Comparison of ENCODE assay signal across 8 cellular contexts in genomic region chr5:53008751-53009150, GRCh38. TPM values are rescaled to one million over a fixed set of nuclear protein-coding genes. Genes with fewer than 3 reads are reported as not detected.
DNase-seq lines count a peak whose midpoint lies in the region; ATAC-seq and TF ChIP-seq lines count a peak whose summit lies in the region.

No MANE protein-coding gene starts in this region.

- no peaks in the 10 kb centered on the region for H3K9me3 Mint-ChIP-seq in activated naive CD8-positive, alpha-beta T cell treated with anti-CD3 and anti-CD28 coated beads, Interleukin-2, amount 50 U/mL, for 24 hours
- H3K9me3 Mint-ChIP-seq in type B pancreatic cell = peaks cover 6% of the 10 kb centered on the region

- no peaks in the 10 kb centered on the region for H3K79me2 ChIP-seq in osteoblast (ENCODE audit: insufficient read depth, low read length)

- H3K36me3 ChIP-seq in osteoblast (ENCODE audit: insufficient read depth, low read length) (no peaks in the 10 kb centered on the region), tibial nerve (no peaks in the 10 kb centered on the region)

- TF ChIP-seq POLR2A in tibial nerve (IDR thresholded peaks at IDR 0.05) = no peak

- H3K27me3 ChIP-seq in osteoblast (ENCODE audit: insufficient read depth, low read length) (no peaks in the 10 kb centered on the region), tibial nerve (no peaks in the 10 kb centered on the region)

- peaks cover 26% of the 10 kb centered on the region for H3K4me1 ChIP-seq in osteoblast (ENCODE audit: insufficient read depth, low read length)
- peaks cover 0 to 11% (median 3%) of the 10 kb centered on the region in 4 donors for H3K4me1 ChIP-seq in tibial nerve

- no peak overlapping the region for H2AFZ ChIP-seq in osteoblast (ENCODE audit: low read length)

- H3K27me3 Mint-ChIP-seq in activated naive CD8-positive, alpha-beta T cell treated with anti-CD3 and anti-CD28 coated beads, Interleukin-2, amount 50 U/mL, for 24 hours = peaks cover 10% of the 10 kb centered on the region
- no peaks in the 10 kb centered on the region for H3K27me3 Mint-ChIP-seq in type B pancreatic cell

- no peak overlapping the region for H3K27ac ChIP-seq in osteoblast (ENCODE audit: low read depth, low read length)
- no peak overlapping the region for H3K27ac ChIP-seq in tibial nerve

- DNase-seq in ELR (ENCODE audit: low read depth) = peak; percentile 93
- DNase-seq in activated naive CD8-positive, alpha-beta T cell treated with anti-CD3 and anti-CD28 coated beads, Interleukin-2, amount 50 U/mL, for 24 hours = peak; percentile 28
- no peak for DNase-seq in activated gamma-delta T cell (lab: John Stamatoyannopoulos, UW)
- DNase-seq in osteoblast (ENCODE audit: insufficient read length, low spot score, missing footprints) = no peak
- no peak for DNase-seq in type B pancreatic cell (ENCODE audit: extremely low spot score, unreplicated experiment)
- no peak for DNase-seq in tibial nerve (ENCODE audit: low spot score in 2 of 2)

- peaks cover 62% of the 10 kb centered on the region for H3K4me1 Mint-ChIP-seq in activated naive CD8-positive, alpha-beta T cell treated with anti-CD3 and anti-CD28 coated beads, Interleukin-2, amount 50 U/mL, for 24 hours
- H3K4me1 Mint-ChIP-seq in type B pancreatic cell (ENCODE audit: unreplicated experiment) = peaks cover 24% of the 10 kb centered on the region

- H3K4me3 ChIP-seq in osteoblast (ENCODE audit: insufficient read depth, low read length) (no peak overlapping the region), tibial nerve (no peak overlapping the region)

- H3K27ac Mint-ChIP-seq in activated naive CD8-positive, alpha-beta T cell treated with anti-CD3 and anti-CD28 coated beads, Interleukin-2, amount 50 U/mL, for 24 hours = peak overlapping the region; percentile 61
- no peak overlapping the region for H3K27ac Mint-ChIP-seq in type B pancreatic cell

- no peak overlapping the region for H3K4me2 ChIP-seq in osteoblast (ENCODE audit: insufficient read depth, low read length)

- TF ChIP-seq EP300 in tibial nerve (IDR thresholded peaks at IDR 0.05) = no peak

- H3K9me3 ChIP-seq in osteoblast (ENCODE audit: low read depth, low read length) (no peaks in the 10 kb centered on the region), tibial nerve (peaks cover 0 to 7% (median 0%) of the 10 kb centered on the region in 4 donors)

- 33 to 60% methylated on average over 1 of the region's 1 CpG for WGBS in tibial nerve, 2 donors

- H4K20me1 ChIP-seq in osteoblast (ENCODE audit: insufficient read depth, low read length) = no peaks in the 10 kb centered on the region

- H3K36me3 Mint-ChIP-seq in activated naive CD8-positive, alpha-beta T cell treated with anti-CD3 and anti-CD28 coated beads, Interleukin-2, amount 50 U/mL, for 24 hours (ENCODE audit: low read depth) = no peaks in the 10 kb centered on the region
- no peaks in the 10 kb centered on the region for H3K36me3 Mint-ChIP-seq in type B pancreatic cell

- no peak overlapping the region for H3K4me3 Mint-ChIP-seq in activated naive CD8-positive, alpha-beta T cell treated with anti-CD3 and anti-CD28 coated beads, Interleukin-2, amount 50 U/mL, for 24 hours
- no peak overlapping the region for H3K4me3 Mint-ChIP-seq in type B pancreatic cell

- TF ChIP-seq CTCF in osteoblast (IDR thresholded peaks at IDR 0.05; ENCODE audit: extremely low read depth, low read depth, low read length) = no peak
- TF ChIP-seq CTCF in type B pancreatic cell (conservative IDR thresholded peaks at IDR 0.05) = no peak
- no peak for TF ChIP-seq CTCF in tibial nerve (IDR thresholded peaks at IDR 0.05)

- ATAC-seq in GM21381 (IDR thresholded peaks at IDR 0.05; ENCODE audit: unreplicated experiment) = peak; percentile 86
- ATAC-seq in HG03469 (IDR thresholded peaks at IDR 0.05; ENCODE audit: unreplicated experiment) = peak; percentile 94
- ATAC-seq in activated naive CD8-positive, alpha-beta T cell treated with anti-CD3 and anti-CD28 coated beads, Interleukin-2, amount 50 U/mL, for 24 hours = peak; percentile 94

RNA-seq across cellular contexts. Expression of gene ITGA2, which starts 19.6 kb away (rescaled TPM):
- total RNA-seq in osteoblast (2.7 and 2.9 TPM in 2 replicates), type B pancreatic cell (ENCODE audit: low replicate concordance) (8.0 and 9.5 TPM in 2 replicates), tibial nerve (1 to 10 TPM; 3.7 to 6.1 (median 5.4) TPM)

Comparison
In these comparisons a context has a peak if more than half of its experiments do, and no peak if none do; other contexts are left out.
1. DNase-seq: peak in ELR (single experiment) and activated naive CD8-positive, alpha-beta T cell treated with anti-CD3 and anti-CD28 coated beads, Interleukin-2, amount 50 U/mL, for 24 hours (single experiment); none in activated gamma-delta T cell (single experiment), osteoblast (single experiment), type B pancreatic cell (single experiment) and tibial nerve (0 of 2).
2. Peak in every context shown above with its lines, with median percentiles within 50 percentile points of each other: ATAC-seq.